Comparison of ENCODE assay signal across 8 cellular contexts in the genomic region with DNA sequence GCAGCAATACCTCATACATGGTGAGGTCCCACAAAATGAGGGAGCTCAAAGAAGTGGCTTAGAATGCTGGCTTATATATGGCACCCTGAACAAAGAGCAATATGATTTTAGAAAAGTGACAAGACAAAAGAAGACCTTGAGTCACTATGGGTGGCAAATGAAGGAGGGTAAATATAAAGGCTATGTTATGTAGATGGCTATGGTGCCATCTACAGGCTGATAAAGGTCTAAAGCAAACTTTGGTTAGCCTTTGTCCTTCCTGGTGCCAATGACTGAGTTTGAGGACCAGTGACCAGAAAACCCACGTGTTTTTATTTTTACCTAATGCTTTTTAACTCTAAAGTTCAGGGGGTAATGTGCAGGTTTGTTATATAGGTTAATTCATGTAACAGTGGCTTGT.
DNase-seq lines count a peak whose midpoint lies in the region; ATAC-seq lines count a peak whose summit lies in the region.

No MANE protein-coding gene starts in this region.

- peak; percentile 64 for ATAC-seq in HG03565 (IDR thresholded peaks at IDR 0.05; ENCODE audit: unreplicated experiment)
- no peak for ATAC-seq in GM21423 (IDR thresholded peaks at IDR 0.05; ENCODE audit: unreplicated experiment)
- ATAC-seq in HG02588 (IDR thresholded peaks at IDR 0.05; ENCODE audit: unreplicated experiment): no peak

- DNase-seq in DMS79 treated with DMSO at 0.1 percent for 48 hours (lab: John Stamatoyannopoulos, UW): peak; percentile 17
- no peak for DNase-seq in DMS79 (lab: John Stamatoyannopoulos, UW)
- DNase-seq in SK-MEL-5 (ENCODE audit: low read depth, low spot score): peak; percentile 60
- peak; percentile 7 for DNase-seq in inferior parietal cortex (ENCODE audit: extremely low spot score)
- DNase-seq in putamen (ENCODE audit: low spot score): no peak

- in situ Hi-C loops in SK-MEL-5 (cut with HindIII; ENCODE audit: low pct_unique_long_range_greater_than_20kb, low sequenced_read_pairs): no loop called here

Comparison
In these comparisons a context has a peak if more than half of its experiments do, and no peak if none do; other contexts are left out.
1. DNase-seq: peak in DMS79 treated with DMSO at 0.1 percent for 48 hours (single experiment), SK-MEL-5 (single experiment) and inferior parietal cortex (single experiment); none in DMS79 (single experiment) and putamen (single experiment).